In the genomic region with DNA sequence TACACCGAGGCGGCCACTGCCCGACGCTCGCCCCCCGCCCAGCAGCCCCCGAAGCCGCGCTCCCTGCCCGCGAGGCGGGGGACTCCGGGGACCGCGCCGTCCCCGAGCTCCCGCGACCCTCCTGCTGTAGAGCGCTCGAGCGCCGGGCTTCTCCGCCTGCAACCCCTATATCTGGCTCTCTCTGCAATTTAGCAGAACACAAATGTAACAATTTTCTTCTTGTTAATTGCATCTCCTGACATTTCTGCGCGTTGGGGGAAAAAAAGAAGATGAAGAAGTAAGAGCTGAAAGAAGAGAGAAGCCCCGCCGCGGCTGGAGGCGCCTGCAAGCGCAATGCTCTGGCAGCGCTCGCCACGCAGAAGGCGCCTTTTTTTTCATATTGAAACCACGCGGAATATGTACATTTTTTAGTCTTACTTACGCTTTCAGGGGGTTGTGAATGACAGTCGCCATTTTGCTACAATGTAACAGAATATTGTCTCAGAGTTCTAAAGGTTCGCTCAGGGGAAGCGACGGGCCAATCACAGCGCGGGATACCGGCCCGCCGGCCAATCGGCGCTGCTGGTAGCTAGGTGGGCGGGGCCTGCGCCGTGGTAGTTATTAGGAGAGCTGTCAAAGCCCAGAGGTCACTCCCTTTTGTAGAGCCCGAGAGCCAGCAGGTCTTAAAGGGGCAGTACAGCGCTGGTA, we compare ENCODE assay signal across 1 cellular context.
TF ChIP-seq lines count a peak whose summit lies in the region.

A gene (minus strand): TSS at position 466 of the 687 bp plus-strand sequence. CDS start 13 bp downstream, at position 453.

TF ChIP-seq in HepG2, 621 proteins besides CTCF, POLR2A, EP300 and RAD21 (continued from another document):
- TF ChIP-seq NFYB (CRISPR knock-in tag; IDR thresholded peaks at IDR 0.05) (peak; percentile 86), NFYC (CRISPR knock-in tag; IDR thresholded peaks at IDR 0.05) (peak; percentile 82), NR2F6 (IDR thresholded peaks at IDR 0.05) (no peak), NR2F6 (CRISPR knock-in tag; IDR thresholded peaks at IDR 0.05) (peak; percentile 33; the same call in 1 of the 2 replicates), ZNF550 (CRISPR knock-in tag; IDR thresholded peaks at IDR 0.05; ENCODE audit: borderline replicate concordance) (no peak), POGZ (CRISPR knock-in tag; IDR thresholded peaks at IDR 0.05) (0 out of 2 replicates have a peak, but pooled peaks have one; percentile 34), HNRNPL (IDR thresholded peaks at IDR 0.05; ENCODE audit: low read depth, low read length) (no peak), PHF21A (CRISPR knock-in tag; IDR thresholded peaks at IDR 0.05) (peak; percentile 95), DR1 (CRISPR knock-in tag; IDR thresholded peaks at IDR 0.05) (peak; percentile 51; the same call in 1 of the 2 replicates), MXI1 (IDR thresholded peaks at IDR 0.05; ENCODE audit: borderline replicate concordance, low read depth, low read length) (peak; percentile 45; the same call in 1 of the 3 replicates), ARHGAP35 (CRISPR knock-in tag; IDR thresholded peaks at IDR 0.05; ENCODE audit: borderline replicate concordance) (no peak), ZNF558 (CRISPR knock-in tag; IDR thresholded peaks at IDR 0.05; ENCODE audit: borderline replicate concordance) (no peak), TGIF2 (CRISPR knock-in tag; IDR thresholded peaks at IDR 0.05) (peak; percentile 67; the same call in 1 of the 2 replicates), ZNF292 (CRISPR knock-in tag; IDR thresholded peaks at IDR 0.05; ENCODE audit: borderline replicate concordance, low read depth) (peak; percentile 16; the same call in 1 of the 2 replicates), ASH2L (IDR thresholded peaks at IDR 0.05; ENCODE audit: insufficient read length, low read depth, low read length) (peak; percentile 17), SIX4 (CRISPR knock-in tag; IDR thresholded peaks at IDR 0.05) (no peak), ZNF839 (CRISPR knock-in tag; IDR thresholded peaks at IDR 0.05; ENCODE audit: borderline replicate concordance) (no peak), CCDC6 (CRISPR knock-in tag; IDR thresholded peaks at IDR 0.05) (no peak), MXD4 (CRISPR knock-in tag; IDR thresholded peaks at IDR 0.05) (no peak), HDAC1 (CRISPR knock-in tag; IDR thresholded peaks at IDR 0.05) (no peak), NR2F2 (IDR thresholded peaks at IDR 0.05; ENCODE audit: borderline replicate concordance, low read depth) (no peak), SP4 (CRISPR knock-in tag; IDR thresholded peaks at IDR 0.05) (peak; percentile 50), HOXA5 (CRISPR knock-in tag; IDR thresholded peaks at IDR 0.05) (peak; percentile 22; the same call in 1 of the 2 replicates)
- TF ChIP-seq, protein P1, sequence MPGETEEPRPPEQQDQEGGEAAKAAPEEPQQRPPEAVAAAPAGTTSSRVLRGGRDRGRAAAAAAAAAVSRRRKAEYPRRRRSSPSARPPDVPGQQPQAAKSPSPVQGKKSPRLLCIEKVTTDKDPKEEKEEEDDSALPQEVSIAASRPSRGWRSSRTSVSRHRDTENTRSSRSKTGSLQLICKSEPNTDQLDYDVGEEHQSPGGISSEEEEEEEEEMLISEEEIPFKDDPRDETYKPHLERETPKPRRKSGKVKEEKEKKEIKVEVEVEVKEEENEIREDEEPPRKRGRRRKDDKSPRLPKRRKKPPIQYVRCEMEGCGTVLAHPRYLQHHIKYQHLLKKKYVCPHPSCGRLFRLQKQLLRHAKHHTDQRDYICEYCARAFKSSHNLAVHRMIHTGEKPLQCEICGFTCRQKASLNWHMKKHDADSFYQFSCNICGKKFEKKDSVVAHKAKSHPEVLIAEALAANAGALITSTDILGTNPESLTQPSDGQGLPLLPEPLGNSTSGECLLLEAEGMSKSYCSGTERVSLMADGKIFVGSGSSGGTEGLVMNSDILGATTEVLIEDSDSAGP (CRISPR knock-in tag; IDR thresholded peaks at IDR 0.05; ENCODE audit: borderline replicate concordance): peak; percentile 99
- TF ChIP-seq, protein P2, sequence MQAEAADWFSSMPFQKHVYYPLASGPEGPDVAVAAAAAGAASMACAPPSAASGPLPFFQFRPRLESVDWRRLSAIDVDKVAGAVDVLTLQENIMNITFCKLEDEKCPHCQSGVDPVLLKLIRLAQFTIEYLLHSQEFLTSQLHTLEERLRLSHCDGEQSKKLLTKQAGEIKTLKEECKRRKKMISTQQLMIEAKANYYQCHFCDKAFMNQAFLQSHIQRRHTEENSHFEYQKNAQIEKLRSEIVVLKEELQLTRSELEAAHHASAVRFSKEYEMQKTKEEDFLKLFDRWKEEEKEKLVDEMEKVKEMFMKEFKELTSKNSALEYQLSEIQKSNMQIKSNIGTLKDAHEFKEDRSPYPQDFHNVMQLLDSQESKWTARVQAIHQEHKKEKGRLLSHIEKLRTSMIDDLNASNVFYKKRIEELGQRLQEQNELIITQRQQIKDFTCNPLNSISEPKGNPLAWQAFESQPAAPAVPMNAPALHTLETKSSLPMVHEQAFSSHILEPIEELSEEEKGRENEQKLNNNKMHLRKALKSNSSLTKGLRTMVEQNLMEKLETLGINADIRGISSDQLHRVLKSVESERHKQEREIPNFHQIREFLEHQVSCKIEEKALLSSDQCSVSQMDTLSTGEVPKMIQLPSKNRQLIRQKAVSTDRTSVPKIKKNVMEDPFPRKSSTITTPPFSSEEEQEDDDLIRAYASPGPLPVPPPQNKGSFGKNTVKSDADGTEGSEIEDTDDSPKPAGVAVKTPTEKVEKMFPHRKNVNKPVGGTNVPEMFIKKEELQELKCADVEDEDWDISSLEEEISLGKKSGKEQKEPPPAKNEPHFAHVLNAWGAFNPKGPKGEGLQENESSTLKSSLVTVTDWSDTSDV (CRISPR knock-in tag; IDR thresholded peaks at IDR 0.05): no peak
- TF ChIP-seq, protein P3, sequence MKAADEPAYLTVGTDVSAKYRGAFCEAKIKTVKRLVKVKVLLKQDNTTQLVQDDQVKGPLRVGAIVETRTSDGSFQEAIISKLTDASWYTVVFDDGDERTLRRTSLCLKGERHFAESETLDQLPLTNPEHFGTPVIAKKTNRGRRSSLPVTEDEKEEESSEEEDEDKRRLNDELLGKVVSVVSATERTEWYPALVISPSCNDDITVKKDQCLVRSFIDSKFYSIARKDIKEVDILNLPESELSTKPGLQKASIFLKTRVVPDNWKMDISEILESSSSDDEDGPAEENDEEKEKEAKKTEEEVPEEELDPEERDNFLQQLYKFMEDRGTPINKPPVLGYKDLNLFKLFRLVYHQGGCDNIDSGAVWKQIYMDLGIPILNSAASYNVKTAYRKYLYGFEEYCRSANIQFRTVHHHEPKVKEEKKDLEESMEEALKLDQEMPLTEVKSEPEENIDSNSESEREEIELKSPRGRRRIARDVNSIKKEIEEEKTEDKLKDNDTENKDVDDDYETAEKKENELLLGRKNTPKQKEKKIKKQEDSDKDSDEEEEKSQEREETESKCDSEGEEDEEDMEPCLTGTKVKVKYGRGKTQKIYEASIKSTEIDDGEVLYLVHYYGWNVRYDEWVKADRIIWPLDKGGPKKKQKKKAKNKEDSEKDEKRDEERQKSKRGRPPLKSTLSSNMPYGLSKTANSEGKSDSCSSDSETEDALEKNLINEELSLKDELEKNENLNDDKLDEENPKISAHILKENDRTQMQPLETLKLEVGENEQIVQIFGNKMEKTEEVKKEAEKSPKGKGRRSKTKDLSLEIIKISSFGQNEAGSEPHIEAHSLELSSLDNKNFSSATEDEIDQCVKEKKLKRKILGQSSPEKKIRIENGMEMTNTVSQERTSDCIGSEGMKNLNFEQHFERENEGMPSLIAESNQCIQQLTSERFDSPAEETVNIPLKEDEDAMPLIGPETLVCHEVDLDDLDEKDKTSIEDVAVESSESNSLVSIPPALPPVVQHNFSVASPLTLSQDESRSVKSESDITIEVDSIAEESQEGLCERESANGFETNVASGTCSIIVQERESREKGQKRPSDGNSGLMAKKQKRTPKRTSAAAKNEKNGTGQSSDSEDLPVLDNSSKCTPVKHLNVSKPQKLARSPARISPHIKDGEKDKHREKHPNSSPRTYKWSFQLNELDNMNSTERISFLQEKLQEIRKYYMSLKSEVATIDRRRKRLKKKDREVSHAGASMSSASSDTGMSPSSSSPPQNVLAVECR (CRISPR knock-in tag; IDR thresholded peaks at IDR 0.05; ENCODE audit: borderline replicate concordance): peak; percentile 29; the same call in 1 of the 2 replicates
- TF ChIP-seq, protein P4, sequence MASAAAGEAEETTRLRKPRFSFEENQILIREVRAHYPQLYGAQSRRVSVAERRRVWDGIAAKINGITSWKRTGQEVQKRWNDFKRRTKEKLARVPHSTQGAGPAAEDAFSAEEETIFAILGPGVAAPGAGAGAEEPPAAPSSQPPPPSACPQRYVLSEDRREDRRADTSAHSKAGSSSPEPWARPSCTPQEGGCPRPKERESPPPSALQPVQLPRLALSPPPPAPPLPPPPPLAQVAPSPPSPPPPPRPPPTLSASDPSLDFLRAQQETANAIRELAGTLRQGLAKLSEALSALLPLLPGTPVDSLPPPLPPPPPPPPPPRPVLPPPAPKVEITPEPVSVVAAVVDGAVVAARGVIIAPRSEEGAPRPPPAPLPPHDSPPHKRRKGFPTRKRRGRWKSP (CRISPR knock-in tag; IDR thresholded peaks at IDR 0.05): 0 out of 2 replicates have a peak, but pooled peaks have one; percentile 23
- TF ChIP-seq, protein P5, sequence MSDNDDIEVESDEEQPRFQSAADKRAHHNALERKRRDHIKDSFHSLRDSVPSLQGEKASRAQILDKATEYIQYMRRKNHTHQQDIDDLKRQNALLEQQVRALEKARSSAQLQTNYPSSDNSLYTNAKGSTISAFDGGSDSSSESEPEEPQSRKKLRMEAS (IDR thresholded peaks at IDR 0.05): 0 out of 2 replicates have a peak, but pooled peaks have one; percentile 30
- TF ChIP-seq, protein P6, sequence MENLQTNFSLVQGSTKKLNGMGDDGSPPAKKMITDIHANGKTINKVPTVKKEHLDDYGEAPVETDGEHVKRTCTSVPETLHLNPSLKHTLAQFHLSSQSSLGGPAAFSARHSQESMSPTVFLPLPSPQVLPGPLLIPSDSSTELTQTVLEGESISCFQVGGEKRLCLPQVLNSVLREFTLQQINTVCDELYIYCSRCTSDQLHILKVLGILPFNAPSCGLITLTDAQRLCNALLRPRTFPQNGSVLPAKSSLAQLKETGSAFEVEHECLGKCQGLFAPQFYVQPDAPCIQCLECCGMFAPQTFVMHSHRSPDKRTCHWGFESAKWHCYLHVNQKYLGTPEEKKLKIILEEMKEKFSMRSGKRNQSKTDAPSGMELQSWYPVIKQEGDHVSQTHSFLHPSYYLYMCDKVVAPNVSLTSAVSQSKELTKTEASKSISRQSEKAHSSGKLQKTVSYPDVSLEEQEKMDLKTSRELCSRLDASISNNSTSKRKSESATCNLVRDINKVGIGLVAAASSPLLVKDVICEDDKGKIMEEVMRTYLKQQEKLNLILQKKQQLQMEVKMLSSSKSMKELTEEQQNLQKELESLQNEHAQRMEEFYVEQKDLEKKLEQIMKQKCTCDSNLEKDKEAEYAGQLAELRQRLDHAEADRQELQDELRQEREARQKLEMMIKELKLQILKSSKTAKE (CRISPR knock-in tag; IDR thresholded peaks at IDR 0.05; ENCODE audit: borderline replicate concordance): no peak
- TF ChIP-seq, protein P7, sequence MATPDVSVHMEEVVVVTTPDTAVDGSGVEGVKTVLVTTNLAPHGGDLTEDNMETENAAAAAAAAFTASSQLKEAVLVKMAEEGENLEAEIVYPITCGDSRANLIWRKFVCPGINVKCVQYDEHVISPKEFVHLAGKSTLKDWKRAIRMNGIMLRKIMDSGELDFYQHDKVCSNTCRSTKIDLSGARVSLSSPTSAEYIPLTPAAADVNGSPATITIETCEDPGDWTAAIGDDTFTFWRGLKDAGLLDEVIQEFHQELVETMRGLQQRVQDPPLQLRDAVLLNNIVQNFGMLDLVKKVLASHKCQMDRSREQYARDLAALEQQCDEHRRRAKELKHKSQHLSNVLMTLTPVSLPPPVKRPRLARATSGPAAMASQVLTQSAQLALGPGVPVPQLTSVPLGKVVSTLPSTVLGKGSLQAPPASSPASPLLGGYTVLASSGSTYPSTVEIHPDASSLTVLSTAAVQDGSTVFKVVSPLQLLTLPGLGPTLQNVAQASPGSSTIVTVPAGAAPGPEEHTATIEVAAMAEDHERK (CRISPR knock-in tag; IDR thresholded peaks at IDR 0.05; ENCODE audit: low read depth): no peak
- TF ChIP-seq, protein P8, sequence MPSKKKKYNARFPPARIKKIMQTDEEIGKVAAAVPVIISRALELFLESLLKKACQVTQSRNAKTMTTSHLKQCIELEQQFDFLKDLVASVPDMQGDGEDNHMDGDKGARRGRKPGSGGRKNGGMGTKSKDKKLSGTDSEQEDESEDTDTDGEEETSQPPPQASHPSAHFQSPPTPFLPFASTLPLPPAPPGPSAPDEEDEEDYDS (CRISPR knock-in tag; IDR thresholded peaks at IDR 0.05): peak; percentile 83
TF ChIP-seq in HepG2: peak in this region for 25.
